Comparison of ENCODE assay signal across 12 cellular contexts in the genomic region with DNA sequence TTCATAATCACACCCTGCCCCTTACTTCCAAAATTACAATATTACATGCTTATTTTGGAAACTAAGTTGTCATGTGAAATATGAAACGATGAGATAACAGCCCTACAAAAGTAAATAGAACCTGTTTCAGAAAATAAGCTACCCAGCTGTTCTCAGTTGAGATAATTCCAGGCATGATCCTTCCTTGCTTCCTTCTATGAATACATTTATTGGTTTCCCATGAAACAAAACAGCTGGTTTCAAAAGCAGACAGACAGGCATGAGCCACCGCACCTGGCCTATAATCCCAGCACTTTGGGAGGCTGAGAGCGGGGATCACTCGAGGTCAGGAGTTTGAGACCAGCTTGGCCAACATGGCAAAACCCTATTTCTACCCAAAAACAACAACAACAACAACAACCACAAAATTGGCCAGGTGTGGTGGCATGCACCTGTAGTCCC.
DNase-seq lines count a peak whose midpoint lies in the region; ATAC-seq and TF ChIP-seq lines count a peak whose summit lies in the region.
"Had no signal": no experiment of that assay in that cellular context is flagged by ENCODE, and none has a peak within 500 bp of the region (broad histone marks: within the 10 kb centered on the region; RNA-seq: fewer than 3 reads in every experiment).

No MANE protein-coding gene starts in this region.

- H3K4me1 ChIP-seq in stomach, result peaks cover 64 to 93% (median 78%) of the 10 kb centered on the region in 4 donors

- TF ChIP-seq CTCF in RWPE1 (conservative IDR thresholded peaks at IDR 0.05; ENCODE audit: low read depth) (no peak), glutamatergic neuron (IDR thresholded peaks at IDR 0.05; ENCODE audit: partially characterized antibody, unreplicated experiment) (no peak), stomach (IDR thresholded peaks at IDR 0.05) (no peak), lower leg skin (IDR thresholded peaks at IDR 0.05) (no peak)

- H3K36me3 ChIP-seq in stomach, result peaks cover 0 to 10% (median 0%) of the 10 kb centered on the region in 4 donors

- TF ChIP-seq POLR2A in stomach (IDR thresholded peaks at IDR 0.05) (no peak), lower leg skin (IDR thresholded peaks at IDR 0.05) (no peak)

- intact Hi-C loops in stomach (cut with DNase I; ENCODE audit: low total_unique reads) (no loop called here), lower leg skin (cut with DNase I; ENCODE audit: low total_unique reads) (loop anchor here (10.0 kb wide), 1 partner anchor 83 kb away; no protein-coding TSS in a partner anchor)

- H3K27me3 ChIP-seq in stomach, result no peaks in the 10 kb centered on the region
- H3K27me3 ChIP-seq: BLaER1 treated with 17β-estradiol and CSF1 and Interleukin-3, amounts not matched to agents 10 nM and 100 nM; neutrophil had no signal

- peaks cover 74% of the 10 kb centered on the region for H3K4me1 Mint-ChIP-seq in glutamatergic neuron (ENCODE audit: low read depth, unreplicated experiment)

- H3K27ac Mint-ChIP-seq in activated naive CD4-positive, alpha-beta T cell treated with anti-CD3 and anti-CD28 coated beads, Interleukin-2, amount 50 U/mL, for 72 hours, result peak overlapping the region; percentile 80 to 99
- H3K27ac Mint-ChIP-seq in glutamatergic neuron (ENCODE audit: unreplicated experiment), result peak overlapping the region; percentile 99

- H3K4me3 Mint-ChIP-seq in glutamatergic neuron (ENCODE audit: unreplicated experiment), result peak overlapping the region; percentile 67

- no peaks in the 10 kb centered on the region for H3K9me3 ChIP-seq in stomach
- H3K9me3 ChIP-seq: BLaER1 treated with 17β-estradiol and CSF1 and Interleukin-3, amounts not matched to agents 10 nM and 100 nM; neutrophil had no signal

- H3K27me3 Mint-ChIP-seq in glutamatergic neuron (ENCODE audit: unreplicated experiment), result peaks cover 14% of the 10 kb centered on the region
- H3K27me3 Mint-ChIP-seq: activated naive CD4-positive, alpha-beta T cell treated with anti-CD3 and anti-CD28 coated beads, Interleukin-2, amount 50 U/mL, for 24 hours had no signal

- no peak for ATAC-seq in activated naive CD4-positive, alpha-beta T cell treated with anti-CD3 and anti-CD28 coated beads, Interleukin-2, amount 50 U/mL, for 72 hours

- H3K9me3 Mint-ChIP-seq in activated naive CD4-positive, alpha-beta T cell treated with anti-CD3 and anti-CD28 coated beads, Interleukin-2, amount 50 U/mL, for 72 hours, result no peaks in the 10 kb centered on the region
- H3K9me3 Mint-ChIP-seq in glutamatergic neuron (ENCODE audit: unreplicated experiment), result peaks cover 20% of the 10 kb centered on the region
- H3K9me3 Mint-ChIP-seq: activated naive CD4-positive, alpha-beta T cell treated with anti-CD3 and anti-CD28 coated beads, Interleukin-2, amount 50 U/mL, for 24 hours had no signal

- peaks cover 0 to 12% of the 10 kb centered on the region in 2 donors for H3K36me3 Mint-ChIP-seq in activated naive CD4-positive, alpha-beta T cell treated with anti-CD3 and anti-CD28 coated beads, Interleukin-2, amount 50 U/mL, for 72 hours
- no peaks in the 10 kb centered on the region for H3K36me3 Mint-ChIP-seq in glutamatergic neuron (ENCODE audit: unreplicated experiment)

- peak in 1 of 2 donors; percentile 34 for DNase-seq in activated naive CD4-positive, alpha-beta T cell treated with anti-CD3 and anti-CD28 coated beads, Interleukin-2, amount 50 U/mL, for 72 hours (ENCODE audit: low spot score in 2 of 2)
- no peak for DNase-seq in activated naive CD4-positive, alpha-beta T cell (lab: John Stamatoyannopoulos, UW)
- DNase-seq in RWPE1 (ENCODE audit: low spot score) (no peak), glutamatergic neuron (no peak), stomach (no peak), lower leg skin (ENCODE audit: low spot score in 2 of 2) (no peak), SW 1271 (lab: John Stamatoyannopoulos, UW) (no peak), NCI-H187 treated with DMSO at 0.1 percent for 48 hours (lab: John Stamatoyannopoulos, UW) (no peak)
- DNase-seq: effector CD4-positive, alpha-beta T cell had no signal

- CTCF ChIA-PET in RWPE1 (lab: Yijun Ruan, JAX), result interaction anchor here (0.8 to 1.1 kb wide), 2 partner anchors 23 to 68 kb away, joined by 3 read pairs; no protein-coding TSS in a partner anchor

- POLR2A ChIA-PET in RWPE1 (lab: Yijun Ruan, JAX; ENCODE audit: low non-redundant PET), result no interaction called here

- H3K27ac ChIP-seq in RWPE1, result peak overlapping the region; percentile 32
- peak overlapping the region in 4 of 5 donors; percentile 7 to 89 (median 55) for H3K27ac ChIP-seq in stomach
- H3K27ac ChIP-seq: BLaER1 treated with 17β-estradiol and CSF1 and Interleukin-3, amounts not matched to agents 10 nM and 100 nM; neutrophil had no signal

- 65 to 76% (median 71%) methylated on average over 4 of the region's 4 CpGs for WGBS in stomach, 5 donors
- WGBS in lower leg skin, 2 donors, result 72 to 83% methylated on average over 4 of the region's 4 CpGs

- H3K4me3 ChIP-seq in stomach (no peak overlapping the region), lower leg skin (ENCODE audit: low read depth, poor library complexity, severe bottlenecking) (no peak overlapping the region)
- H3K4me3 ChIP-seq: BLaER1 treated with 17β-estradiol and CSF1 and Interleukin-3, amounts not matched to agents 10 nM and 100 nM had no signal

- no peak for TF ChIP-seq EP300 in stomach (IDR thresholded peaks at IDR 0.05)
